Comparison of ENCODE assay signal across 11 cellular contexts in the genomic region with DNA sequence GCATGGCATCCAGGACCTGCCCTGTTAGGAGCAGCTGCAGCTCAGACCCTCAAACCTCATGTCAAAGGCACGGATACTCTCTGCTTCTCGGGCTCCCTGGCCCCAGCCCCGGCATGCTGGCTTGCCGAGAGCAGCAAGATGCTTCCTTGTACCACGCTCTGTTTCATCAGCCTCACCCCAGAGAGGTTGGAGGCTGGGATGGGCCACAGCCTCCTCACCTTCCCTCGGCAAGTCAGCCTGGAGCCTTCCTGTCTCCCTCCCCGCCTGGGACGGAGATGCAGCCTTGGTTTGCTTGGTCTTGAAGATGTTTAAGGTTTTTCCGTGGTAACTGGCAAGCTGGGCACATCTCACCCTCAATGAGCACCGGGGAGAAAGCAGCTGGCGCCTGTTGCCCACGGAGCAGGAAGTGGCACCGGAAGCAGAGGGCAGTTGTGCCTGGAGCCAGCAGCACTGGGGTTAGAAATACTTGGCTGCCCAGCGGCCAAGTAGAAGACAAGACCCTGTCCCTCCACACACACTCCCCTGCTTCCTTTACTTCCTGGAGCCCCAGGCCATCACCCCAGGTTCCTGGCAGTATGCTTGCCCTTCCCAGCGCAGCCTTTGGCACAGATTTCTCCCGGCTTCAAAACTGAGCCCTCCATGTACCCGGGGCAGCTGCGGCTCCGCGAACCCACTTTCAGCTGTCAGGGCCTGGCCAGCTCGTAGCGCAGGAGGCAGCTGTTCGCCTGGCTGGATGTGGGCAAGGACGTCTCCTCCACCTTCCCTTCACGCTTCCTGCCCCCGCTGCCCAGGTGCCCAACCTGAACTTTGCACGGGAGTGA. TPM values are rescaled to one million over a fixed set of nuclear protein-coding genes. Genes with fewer than 3 reads are reported as not detected.
DNase-seq lines count a peak whose midpoint lies in the region; ATAC-seq, FAIRE-seq and TF ChIP-seq lines count a peak whose summit lies in the region.
"Had no signal": no experiment of that assay in that cellular context is flagged by ENCODE, and none has a peak within 500 bp of the region (broad histone marks: within the 10 kb centered on the region; RNA-seq: fewer than 3 reads in every experiment).

No MANE protein-coding gene starts in this region.

- no peaks in the 10 kb centered on the region for H3K36me3 ChIP-seq in H7 (replicated peaks; ENCODE audit: control insufficient read depth, insufficient read depth, low read length)
- H3K36me3 ChIP-seq in kidney (ENCODE audit: control insufficient read depth in 1 of 2, insufficient read depth in 2 of 2, low read length in 2 of 2): no peaks in the 10 kb centered on the region
- H3K36me3 ChIP-seq: ascending aorta, SJSA1 had no signal

- FAIRE-seq in HTR-8/SVneo (lab: Jason Lieb, UNC) (no peak), kidney (lab: Jason Lieb, UNC) (no peak)

- H3K36me3 Mint-ChIP-seq in activated CD4-positive, alpha-beta T cell treated with anti-CD3 and anti-CD28 coated beads, Interleukin-2, amount 10 ng/mL, durations not matched to agents 7 days and 5 days (ENCODE audit: low read depth): no peaks in the 10 kb centered on the region

- CTCF ChIA-PET in activated CD4-positive, alpha-beta T cell treated with anti-CD3 and anti-CD28 coated beads, Interleukin-2, amount 10 ng/mL, durations not matched to agents 7 days and 5 days (lab: Charles Lee): interaction anchor here (0.6 to 1.9 kb wide), 6 partner anchors 11 to 91 kb away, joined by 3 to 6 read pairs (median 3); no protein-coding TSS in a partner anchor

- no peaks in the 10 kb centered on the region for H3K27me3 Mint-ChIP-seq in activated CD4-positive, alpha-beta T cell treated with anti-CD3 and anti-CD28 coated beads, Interleukin-2, amount 10 ng/mL, durations not matched to agents 7 days and 5 days

- H3K9ac ChIP-seq in kidney (ENCODE audit: low read length in 2 of 2): no peak overlapping the region

- no peaks in the 10 kb centered on the region for H3K9me3 Mint-ChIP-seq in activated CD4-positive, alpha-beta T cell treated with anti-CD3 and anti-CD28 coated beads, Interleukin-2, amount 10 ng/mL, durations not matched to agents 7 days and 5 days

- TF ChIP-seq CTCF in kidney (IDR thresholded peaks at IDR 0.05; ENCODE audit: borderline replicate concordance, extremely low read depth, insufficient read depth): no peak

- H3K9me3 ChIP-seq in kidney (ENCODE audit: control insufficient read depth in 1 of 2, low read length in 2 of 2): no peaks in the 10 kb centered on the region
- H3K9me3 ChIP-seq: ascending aorta, SJSA1 had no signal

- peak overlapping the region; percentile 30 for H3K4me3 Mint-ChIP-seq in activated CD4-positive, alpha-beta T cell treated with anti-CD3 and anti-CD28 coated beads, Interleukin-2, amount 10 ng/mL, durations not matched to agents 7 days and 5 days

- ATAC-seq in esophagus mucosa: peak; percentile 21
- ATAC-seq: right cardiac atrium had no signal

- H3K4me3 ChIP-seq in H7 (ENCODE audit: insufficient read depth, low read depth, low read length): no peak overlapping the region
- H3K4me3 ChIP-seq in kidney (ENCODE audit: low read length in 2 of 2): no peak overlapping the region
- H3K4me3 ChIP-seq: ascending aorta, SJSA1 had no signal

- intact Hi-C loops in kidney (cut with DNase I): no loop called here

- H3K4me1 ChIP-seq in kidney (ENCODE audit: control insufficient read depth in 1 of 2, insufficient read depth in 1 of 2, low read depth in 1 of 2, low read length in 2 of 2): no peaks in the 10 kb centered on the region
- H3K4me1 ChIP-seq: ascending aorta had no signal

- peak overlapping the region; percentile 87 for H3K27ac Mint-ChIP-seq in activated CD4-positive, alpha-beta T cell treated with anti-CD3 and anti-CD28 coated beads, Interleukin-2, amount 10 ng/mL, durations not matched to agents 7 days and 5 days

- no peaks in the 10 kb centered on the region for H3K27me3 ChIP-seq in H7 (ENCODE audit: control insufficient read depth, insufficient read depth, low read length)
- H3K27me3 ChIP-seq: ascending aorta, SJSA1 had no signal

- H3K27ac ChIP-seq in kidney (ENCODE audit: low read depth in 2 of 2, low read length in 2 of 2): no peak overlapping the region
- H3K27ac ChIP-seq: ascending aorta, SJSA1 had no signal

- peaks cover 38% of the 10 kb centered on the region for H3K4me1 Mint-ChIP-seq in activated CD4-positive, alpha-beta T cell treated with anti-CD3 and anti-CD28 coated beads, Interleukin-2, amount 10 ng/mL, durations not matched to agents 7 days and 5 days

- POLR2A ChIA-PET in activated CD4-positive, alpha-beta T cell treated with anti-CD3 and anti-CD28 coated beads, Interleukin-2, amount 10 ng/mL, durations not matched to agents 7 days and 5 days (lab: Charles Lee): interaction anchor here (1.1 kb wide), 1 partner anchor 26 kb away, joined by 3 read pairs; no protein-coding TSS in a partner anchor

- DNase-seq in Kasumi-1 (lab: John Stamatoyannopoulos, UW) (peak; percentile 11 to 12), H7 (no peak), HTR-8/SVneo (ENCODE audit: insufficient read length, low spot score) (no peak), kidney (no peak), KG1 (lab: John Stamatoyannopoulos, UW) (no peak)
- peak; percentile 44 for DNase-seq in activated CD4-positive, alpha-beta T cell treated with anti-CD3 and anti-CD28 coated beads, Interleukin-2, amount 10 ng/mL, durations not matched to agents 7 days and 5 days
- DNase-seq in stimulated activated CD4-positive, alpha-beta T cell treated with anti-CD3 and anti-CD28 coated beads, Interleukin-4, amount 100 ng/mL, for 1 hour: peak; percentile 35

RNA-seq across cellular contexts. Expression of a gene that starts 17.4 kb away (rescaled TPM):
- 1 to 10 TPM; 7.9 to 8.3 TPM for total RNA-seq in activated CD4-positive, alpha-beta T cell treated with anti-CD3 and anti-CD28 coated beads, Interleukin-2, amount 10 ng/mL, durations not matched to agents 7 days and 5 days
- total RNA-seq in esophagus mucosa (1.4 TPM), kidney (4.6 TPM)
- 0.04 and 0.38 TPM in 2 replicates for total RNA-seq in H7 (2014; rRNA removed; shearing (Covaris generic))
- polyA plus RNA-seq in kidney (ENCODE audit: insufficient read depth, low read depth, low replicate concordance): 0.71 TPM
- total RNA-seq: SJSA1 had no signal

Comparison
In these comparisons a context has a peak if more than half of its experiments do, and no peak if none do; other contexts are left out.
1. DNase-seq: peak in Kasumi-1 (2 of 2), activated CD4-positive, alpha-beta T cell treated with anti-CD3 and anti-CD28 coated beads, Interleukin-2, amount 10 ng/mL, durations not matched to agents 7 days and 5 days (single experiment) and stimulated activated CD4-positive, alpha-beta T cell treated with anti-CD3 and anti-CD28 coated beads, Interleukin-4, amount 100 ng/mL, for 1 hour (single experiment); none in H7 (single experiment), HTR-8/SVneo (single experiment), kidney (single experiment) and KG1 (single experiment).